Comparison of ENCODE assay signal across 1 cellular context in genomic region chr21:38802050-38803026, GRCh38.
TF ChIP-seq lines count a peak whose summit lies in the region.

No MANE protein-coding gene starts in this region.

TF ChIP-seq in HepG2, 621 proteins besides CTCF, POLR2A, EP300 and RAD21 (continued from another document and continues in another):
- TF ChIP-seq ZNF704 (CRISPR knock-in tag; IDR thresholded peaks at IDR 0.05; ENCODE audit: borderline replicate concordance) (no peak), IRF2 (CRISPR knock-in tag; IDR thresholded peaks at IDR 0.05) (peak; percentile 43; the same call in 1 of the 2 replicates), ZNF329 (CRISPR knock-in tag; IDR thresholded peaks at IDR 0.05; ENCODE audit: low read depth) (no peak), NFATC3 (CRISPR knock-in tag; IDR thresholded peaks at IDR 0.05) (no peak), CBFB (CRISPR knock-in tag; IDR thresholded peaks at IDR 0.05) (no peak), ZNF501 (CRISPR knock-in tag; IDR thresholded peaks at IDR 0.05) (0 out of 2 replicates have a peak, but pooled peaks have one; percentile 44), REL (CRISPR knock-in tag; conservative IDR thresholded peaks at IDR 0.05) (no peak), ZNF484 (CRISPR knock-in tag; IDR thresholded peaks at IDR 0.05; ENCODE audit: borderline replicate concordance, low read depth) (no peak), SP140L (CRISPR knock-in tag; IDR thresholded peaks at IDR 0.05; ENCODE audit: borderline replicate concordance) (no peak), ELF1 (CRISPR knock-in tag; IDR thresholded peaks at IDR 0.05) (no peak), ZNF713 (CRISPR knock-in tag; IDR thresholded peaks at IDR 0.05) (no peak), ZNF670 (CRISPR knock-in tag; IDR thresholded peaks at IDR 0.05; ENCODE audit: borderline replicate concordance) (0 out of 2 replicates have a peak, but pooled peaks have one; percentile 39), CBX5 (CRISPR knock-in tag; IDR thresholded peaks at IDR 0.05; ENCODE audit: borderline replicate concordance) (no peak), ZNF296 (CRISPR knock-in tag; conservative IDR thresholded peaks at IDR 0.05) (no peak), GATAD2A (CRISPR knock-in tag; IDR thresholded peaks at IDR 0.05) (peak; percentile 62; the same call in 1 of the 2 replicates), PRDM15 (CRISPR knock-in tag; IDR thresholded peaks at IDR 0.05) (no peak), ZNF564 (CRISPR knock-in tag; IDR thresholded peaks at IDR 0.05) (no peak), ZNF678 (CRISPR knock-in tag; IDR thresholded peaks at IDR 0.05) (no peak), LCORL (IDR thresholded peaks at IDR 0.05) (no peak), LCORL (CRISPR knock-in tag; IDR thresholded peaks at IDR 0.05) (no peak), ZNF513 (CRISPR knock-in tag; conservative IDR thresholded peaks at IDR 0.05) (no peak), BORCS8-MEF2B (CRISPR knock-in tag; IDR thresholded peaks at IDR 0.05) (no peak), TCF12 (IDR thresholded peaks at IDR 0.05) (no peak), TCF12 (CRISPR knock-in tag; IDR thresholded peaks at IDR 0.05) (no peak), ZNF12 (CRISPR knock-in tag; IDR thresholded peaks at IDR 0.05) (0 out of 2 replicates have a peak, but pooled peaks have one; percentile 14), ZZZ3 (CRISPR knock-in tag; IDR thresholded peaks at IDR 0.05; ENCODE audit: borderline replicate concordance) (no peak), REST (IDR thresholded peaks at IDR 0.05; ENCODE audit: borderline replicate concordance in 1 of 2, low read depth in 1 of 2, low read length in 2 of 2) (no peak), SMARCC2 (IDR thresholded peaks at IDR 0.05) (no peak), CREM (IDR thresholded peaks at IDR 0.05) (peak; percentile 83), CREM (CRISPR knock-in tag; IDR thresholded peaks at IDR 0.05) (no peak), MEIS1 (CRISPR knock-in tag; IDR thresholded peaks at IDR 0.05; ENCODE audit: borderline replicate concordance) (no peak), ZFX (CRISPR knock-in tag; IDR thresholded peaks at IDR 0.05; ENCODE audit: low read depth) (no peak), ZNF724P (CRISPR knock-in tag; IDR thresholded peaks at IDR 0.05; ENCODE audit: borderline replicate concordance) (no peak), ZNF589 (CRISPR knock-in tag; conservative IDR thresholded peaks at IDR 0.05) (no peak), NFE2L2 (IDR thresholded peaks at IDR 0.05; ENCODE audit: low read length) (no peak), ATF6 (CRISPR knock-in tag; conservative IDR thresholded peaks at IDR 0.05) (no peak), PHF5A (CRISPR knock-in tag; IDR thresholded peaks at IDR 0.05; ENCODE audit: low read depth, unreplicated experiment) (no peak), TOPORS (CRISPR knock-in tag; IDR thresholded peaks at IDR 0.05) (no peak), RERE (CRISPR knock-in tag; IDR thresholded peaks at IDR 0.05; ENCODE audit: low read depth) (peak; percentile 81; the same call in 1 of the 2 replicates), KDM4B (CRISPR knock-in tag; IDR thresholded peaks at IDR 0.05) (no peak), FOXP1 (IDR thresholded peaks at IDR 0.05) (peak; percentile 87), FOXP1 (CRISPR knock-in tag; IDR thresholded peaks at IDR 0.05) (peak; percentile 95), KAT7 (CRISPR knock-in tag; IDR thresholded peaks at IDR 0.05; ENCODE audit: borderline replicate concordance) (no peak), FOSL2 (CRISPR knock-in tag; IDR thresholded peaks at IDR 0.05) (peak; percentile 80), RARA (CRISPR knock-in tag; IDR thresholded peaks at IDR 0.05) (peak; percentile 72), ZMAT5 (CRISPR knock-in tag; IDR thresholded peaks at IDR 0.05; ENCODE audit: borderline replicate concordance, low read depth) (no peak), BATF2 (CRISPR knock-in tag; IDR thresholded peaks at IDR 0.05) (no peak), TMF1 (CRISPR knock-in tag; IDR thresholded peaks at IDR 0.05; ENCODE audit: low read depth) (no peak)
